In genomic region chr7:84975586-84976185, GRCh38 we compare ENCODE assay signal across 25 cellular contexts.
A peak's percentile ranks its signal among the peaks of the same experiment; 100 is the strongest.
DNase-seq lines count a peak whose midpoint lies in the region.
"Had no signal": no experiment of that assay in that cellular context is flagged by ENCODE, and none has a peak within 500 bp of the region (broad histone marks: within the 10 kb centered on the region; RNA-seq: fewer than 3 reads in every experiment).

No MANE protein-coding gene starts in this region.

- DNase-seq in DMS 273 (lab: John Stamatoyannopoulos, UW; ENCODE audit: unreplicated experiment) (peak; percentile 34), DMS 273 treated with DMSO at 0.1 percent for 48 hours (lab: John Stamatoyannopoulos, UW) (no peak), NCI-H446 treated with DMSO at 0.1 percent for 48 hours (lab: John Stamatoyannopoulos, UW) (peak; percentile 40), dermis blood vessel endothelial cell (peak; percentile 13), renal cortical epithelial cell (ENCODE audit: low read depth) (peak; percentile 9)
- DNase-seq in activated naive CD4-positive, alpha-beta T cell (lab: John Stamatoyannopoulos, UW) = no peak
- DNase-seq in stimulated activated CD4-positive, alpha-beta T cell treated with anti-CD3 and anti-CD28 coated beads, Interleukin-2, amount 100 ng/mL, for 48 hours = no peak
- DNase-seq in activated T-cell treated with anti-CD3 and anti-CD28 coated beads, Interleukin-2, amount 50 U/mL, for 1 hour = no peak
- DNase-seq: activated CD8-positive, alpha-beta T cell treated with anti-CD3 and anti-CD28 coated beads for 36 hours; activated effector memory CD4-positive, alpha-beta T cell treated with Interleukin-2 at 50 U/mL for 16 hours; activated naive CD8-positive, alpha-beta T cell treated with anti-CD3 and anti-CD28 coated beads for 36 hours; activated T-cell treated with anti-CD3 and anti-CD28 coated beads for 4 hours; CD4-positive, alpha-beta memory T cell; DMS153; Kasumi-1; kidney; naive thymus-derived CD8-positive, alpha-beta T cell; NCI-H1105 treated with DMSO at 0.1 percent for 48 hours; NCI-H2029; NCI-H2227 treated with DMSO at 0.1 percent for 48 hours; NCI-H748 treated with DMSO at 0.1 percent for 48 hours; nucleus accumbens; stimulated activated CD8-positive, alpha-beta memory T cell treated with anti-CD3 and anti-CD28 coated beads, Interleukin-4, amount 100 ng/mL, for 48 hours; stomach; thyroid gland had no signal

Comparison
In these comparisons a context has a peak if more than half of its experiments do, and no peak if none do; other contexts are left out.
1. DNase-seq: peak in DMS 273 (single experiment), NCI-H446 treated with DMSO at 0.1 percent for 48 hours (single experiment), dermis blood vessel endothelial cell (single experiment) and renal cortical epithelial cell (single experiment); none in DMS 273 treated with DMSO at 0.1 percent for 48 hours (single experiment), activated naive CD4-positive, alpha-beta T cell (0 of 4), stimulated activated CD4-positive, alpha-beta T cell treated with anti-CD3 and anti-CD28 coated beads, Interleukin-2, amount 100 ng/mL, for 48 hours (0 of 2) and activated T-cell treated with anti-CD3 and anti-CD28 coated beads, Interleukin-2, amount 50 U/mL, for 1 hour (single experiment).